In genomic region chr4:183504064-183504929, GRCh38 we compare ENCODE assay signal across 8 cellular contexts. TPM values are rescaled to one million over a fixed set of nuclear protein-coding genes. Genes with fewer than 3 reads are reported as not detected.
DNase-seq lines count a peak whose midpoint lies in the region; ATAC-seq, FAIRE-seq and TF ChIP-seq lines count a peak whose summit lies in the region.

No MANE protein-coding gene starts in this region.

- H3K4me2 ChIP-seq in DOHH2 (ENCODE audit: low read length) (peak overlapping the region; percentile 94), Karpas-422 (ENCODE audit: low read depth, low read length, poor library complexity, severe bottlenecking) (peak overlapping the region; percentile 85)

- H3K36me3 Mint-ChIP-seq in naive thymus-derived CD8-positive, alpha-beta T cell: no peaks in the 10 kb centered on the region

- ATAC-seq in GM21825 (IDR thresholded peaks at IDR 0.05; ENCODE audit: unreplicated experiment): peak; percentile 72
- peak; percentile 74 to 77 for ATAC-seq in naive thymus-derived CD8-positive, alpha-beta T cell

- H3K79me2 ChIP-seq in DOHH2 (ENCODE audit: control insufficient read depth, low read length): peaks cover 69% of the 10 kb centered on the region
- peaks cover 61% of the 10 kb centered on the region for H3K79me2 ChIP-seq in Karpas-422 (ENCODE audit: low read length)

- H2AFZ ChIP-seq in Karpas-422 (ENCODE audit: low read length): no peak overlapping the region; the same call in 1 of the 2 replicates

- H4K20me1 ChIP-seq in DOHH2 (ENCODE audit: control insufficient read depth, insufficient read depth, low read depth, low read length) (peaks cover 14% of the 10 kb centered on the region), Karpas-422 (ENCODE audit: insufficient read depth, low read depth, low read length) (0 out of 2 replicates have a peak, but pooled peaks cover 4% of the 10 kb centered on the region)

- DNase-seq in Karpas-422: peak; percentile 96
- peak; percentile 77 for DNase-seq in RCC 7860 (ENCODE audit: low spot score)
- peak; percentile 99 for DNase-seq in activated T-helper 1 cell treated with anti-CD3 and anti-CD28 coated beads, Interleukin-2, amount 50 U/mL, for 16 hours (ENCODE audit: low read depth in 1 of 2, low spot score in 1 of 2)
- peak; percentile 98 for DNase-seq in fibroblast of gingiva (ENCODE audit: low read depth)
- DNase-seq in naive thymus-derived CD8-positive, alpha-beta T cell: peak; percentile 98 to 100 (median 100)
- DNase-seq in stimulated activated naive CD4-positive, alpha-beta T cell (lab: John Stamatoyannopoulos, UW): peak; percentile 98 to 99 (median 98)

- FAIRE-seq in RCC 7860 (lab: Jason Lieb, UNC): no peak

- H3F3A ChIP-seq in DOHH2 (ENCODE audit: control insufficient read depth, insufficient read depth): peaks cover 7% of the 10 kb centered on the region; the same call in 1 of the 2 replicates

- POLR2A ChIA-PET in naive thymus-derived CD8-positive, alpha-beta T cell (lab: Charles Lee): interaction anchor here (0.5 to 7.2 kb wide), 13 partner anchors 17 to 991 kb away, joined by 3 to 77 read pairs (median 4); partner anchors contain the start of genes CDKN2AIP, RWDD4 and TRAPPC11

- no peaks in the 10 kb centered on the region for H3K9me3 ChIP-seq in DOHH2 (ENCODE audit: control insufficient read depth, insufficient read depth, low read length)
- no peaks in the 10 kb centered on the region for H3K9me3 ChIP-seq in Karpas-422 (ENCODE audit: low read length)

- H3K4me1 Mint-ChIP-seq in naive thymus-derived CD8-positive, alpha-beta T cell: peaks cover 14 to 45% (median 33%) of the 10 kb centered on the region in 4 donors

- no peaks in the 10 kb centered on the region for H3K27me3 Mint-ChIP-seq in naive thymus-derived CD8-positive, alpha-beta T cell

- H3K9me3 Mint-ChIP-seq in naive thymus-derived CD8-positive, alpha-beta T cell: no peaks in the 10 kb centered on the region

- peak overlapping the region; percentile 91 to 100 (median 96) for H3K27ac Mint-ChIP-seq in naive thymus-derived CD8-positive, alpha-beta T cell

- peak overlapping the region; percentile 84 to 98 (median 96) for H3K4me3 Mint-ChIP-seq in naive thymus-derived CD8-positive, alpha-beta T cell

- no peaks in the 10 kb centered on the region for H3K9me2 ChIP-seq in DOHH2 (replicated peaks; ENCODE audit: control insufficient read depth, low read length)
- H3K9me2 ChIP-seq in Karpas-422 (replicated peaks; ENCODE audit: insufficient read depth, low read length): no peaks in the 10 kb centered on the region

- H3K36me3 ChIP-seq in DOHH2 (ENCODE audit: control insufficient read depth, low read length) (peaks cover 8% of the 10 kb centered on the region; the same call in 1 of the 2 replicates), Karpas-422 (ENCODE audit: insufficient read depth, low read length) (no peaks in the 10 kb centered on the region)

- H3K4me1 ChIP-seq in DOHH2 (ENCODE audit: control insufficient read depth, low read length): peaks cover 19% of the 10 kb centered on the region
- peaks cover 26% of the 10 kb centered on the region for H3K4me1 ChIP-seq in Karpas-422 (ENCODE audit: low read length)

- H3K9ac ChIP-seq in Karpas-422 (ENCODE audit: low read length): peak overlapping the region; percentile 78

- no peaks in the 10 kb centered on the region for H3K27me3 ChIP-seq in DOHH2 (ENCODE audit: control insufficient read depth, low read length)
- no peaks in the 10 kb centered on the region for H3K27me3 ChIP-seq in Karpas-422 (ENCODE audit: low read length)

- TF ChIP-seq CTCF in DOHH2 (IDR thresholded peaks at IDR 0.05; ENCODE audit: low read depth, low read length, poor library complexity, severe bottlenecking): no peak

- H3K4me3 ChIP-seq in DOHH2 (ENCODE audit: low read length) (peak overlapping the region; percentile 90), Karpas-422 (ENCODE audit: low read length) (peak overlapping the region; percentile 82)

- H3K27ac ChIP-seq in DOHH2 (ENCODE audit: low read depth, low read length) (peak overlapping the region; percentile 83), Karpas-422 (ENCODE audit: low read length) (peak overlapping the region; percentile 71)

RNA-seq across cellular contexts. Expression of gene ING2, which starts 0.6 kb away (rescaled TPM):
- total RNA-seq in Karpas-422 (2014; rRNA removed; shearing (Covaris generic); ENCODE audit: low replicate concordance): 5.4 and 7.5 TPM in 2 replicates
- total RNA-seq in naive thymus-derived CD8-positive, alpha-beta T cell: 10 to 100 TPM; 10.9 to 11.7 TPM
- polyA plus RNA-seq in naive thymus-derived CD8-positive, alpha-beta T cell: 10 to 100 TPM; 11.4 to 16.1 (median 13.2) TPM

RNA-seq across cellular contexts. Expression of gene CDKN2AIP, which starts 59.9 kb away (rescaled TPM):
- 11.1 and 16.8 TPM in 2 replicates for total RNA-seq in Karpas-422 (2014; rRNA removed; shearing (Covaris generic); ENCODE audit: low replicate concordance)
- 10 to 100 TPM; 69.9 to 78.2 TPM for total RNA-seq in naive thymus-derived CD8-positive, alpha-beta T cell
- 10 to 100 TPM; 28.2 to 45.4 (median 30.9) TPM for polyA plus RNA-seq in naive thymus-derived CD8-positive, alpha-beta T cell

Comparison
In these comparisons a context has a peak if more than half of its experiments do, and no peak if none do; other contexts are left out.
1. Peak in every context shown above with its lines: DNase-seq, ATAC-seq, H3K4me3 ChIP-seq and H3K27ac ChIP-seq.